7 cellular contexts compared by ENCODE assay signal in genomic region chr3:122678496-122678895, GRCh38. TPM values are rescaled to one million over a fixed set of nuclear protein-coding genes. Genes with fewer than 3 reads are reported as not detected.
A peak's percentile ranks its signal among the peaks of the same experiment; 100 is the strongest.
DNase-seq lines count a peak whose midpoint lies in the region; ATAC-seq and TF ChIP-seq lines count a peak whose summit lies in the region.

No MANE protein-coding gene starts in this region.

- H3K4me2 ChIP-seq in HCT116 (ENCODE audit: low read length) (no peak overlapping the region), PC-9 (peak overlapping the region; percentile 94; the same call in 1 of the 2 replicates)

- BruUV-seq in HCT116 (replicated peaks; lab: Mats Ljungman, UMichigan) (no TSS peak), PC-9 (replicated peaks; lab: Mats Ljungman, UMichigan) (no TSS peak)

- H3K36me3 ChIP-seq in HCT116 (ENCODE audit: control insufficient read depth in 1 of 2, insufficient read depth in 2 of 2, low read length in 2 of 2), result no peaks in the 10 kb centered on the region
- H3K36me3 ChIP-seq in PC-9 (ENCODE audit: low read depth), result no peaks in the 10 kb centered on the region
- no peaks in the 10 kb centered on the region for H3K36me3 ChIP-seq in skeletal muscle tissue (ENCODE audit: control insufficient read depth in 3 of 3, insufficient read depth in 3 of 3, low read length in 3 of 3)
- no peaks in the 10 kb centered on the region for H3K36me3 ChIP-seq in WERI-Rb-1

- no peak for TF ChIP-seq POLR2A in HCT116 (IDR thresholded peaks at IDR 0.05; ENCODE audit: borderline replicate concordance, extremely low read depth, insufficient read depth, insufficient read length)

- H3K27me3 ChIP-seq in HCT116 (ENCODE audit: insufficient read depth, low read length) (no peaks in the 10 kb centered on the region), PC-9 (ENCODE audit: insufficient read depth, low read depth) (no peaks in the 10 kb centered on the region), skeletal muscle tissue (ENCODE audit: control insufficient read depth in 3 of 3, insufficient read depth in 3 of 3, low read length in 3 of 3) (no peaks in the 10 kb centered on the region), WERI-Rb-1 (ENCODE audit: insufficient read depth, low read depth, severe bottlenecking) (no peaks in the 10 kb centered on the region)

- H3K27ac ChIP-seq in HCT116 (ENCODE audit: low read depth, low read length) (no peak overlapping the region), PC-9 (no peak overlapping the region), skeletal muscle tissue (ENCODE audit: low read depth, low read length) (no peak overlapping the region), WERI-Rb-1 (no peak overlapping the region)

- intact Hi-C loops in HCT116 (cut with micrococcal nuclease), result loop anchor here (2.0 to 5.0 kb wide), 3 partner anchors 220 to 1132 kb away; no protein-coding TSS in a partner anchor
- intact Hi-C loops in PC-9 (cut with micrococcal nuclease; ENCODE audit: unreplicated experiment), result no loop called here

- no peak overlapping the region for H3K9ac ChIP-seq in HCT116 (ENCODE audit: low read length)
- H3K9ac ChIP-seq in skeletal muscle tissue (ENCODE audit: low read depth in 1 of 3, low read length in 3 of 3), result no peak overlapping the region

- RAD21 ChIA-PET in HCT116 (lab: Charles Lee; ENCODE audit: low non-redundant PET in 1 of 2, low total read pairs in 2 of 2, uncharacterized antibody in 2 of 2, unreplicated experiment in 2 of 2), result interaction anchor here (0.7 to 1.8 kb wide), 2 partner anchors 9 to 221 kb away, joined by 3 to 6 read pairs; no protein-coding TSS in a partner anchor

- H3K4me3 ChIP-seq in HCT116 (replicated peaks in 1 of 2; ENCODE audit: low read depth in 1 of 2, low read length in 2 of 2) (no peak overlapping the region), PC-9 (no peak overlapping the region), skeletal muscle tissue (ENCODE audit: low read length in 3 of 3) (peak overlapping the region in 2 of 3 donors; percentile 83 to 86), WERI-Rb-1 (ENCODE audit: low read depth, low read length) (no peak overlapping the region)

- H3F3A ChIP-seq in PC-9 (ENCODE audit: insufficient read depth, low read depth), result peaks cover 14% of the 10 kb centered on the region; the same call in 1 of the 2 replicates

- H3K79me2 ChIP-seq in HCT116 (ENCODE audit: insufficient read depth, low read length) (peaks cover 7% of the 10 kb centered on the region; the same call in 1 of the 2 replicates), PC-9 (ENCODE audit: low read depth) (no peaks in the 10 kb centered on the region)

- H4K20me1 ChIP-seq in HCT116 (ENCODE audit: insufficient read depth) (no peaks in the 10 kb centered on the region), PC-9 (ENCODE audit: insufficient read depth) (no peaks in the 10 kb centered on the region)

- TF ChIP-seq CTCF in HCT116 (IDR thresholded peaks at IDR 0.05 in 2 of 3, conservative IDR thresholded peaks at IDR 0.05 in 1 of 3; ENCODE audit: borderline replicate concordance in 1 of 3, insufficient read depth in 1 of 3, low read depth in 2 of 3, low read length in 2 of 3) (no peak), PC-9 (conservative IDR thresholded peaks at IDR 0.05) (no peak), WERI-Rb-1 (IDR thresholded peaks at IDR 0.05; ENCODE audit: low read depth, low read length) (no peak)

- ATAC-seq in HCT116, result no peak
- ATAC-seq in GM21717 (IDR thresholded peaks at IDR 0.05; ENCODE audit: unreplicated experiment), result no peak

- H2AFZ ChIP-seq in HCT116 (ENCODE audit: low read depth, low read length, poor library complexity, severe bottlenecking) (peak overlapping the region; percentile 71), PC-9 (peak overlapping the region; percentile 78; the same call in 1 of the 2 replicates)

- CTCF ChIA-PET in HCT116 (lab: Charles Lee), result interaction anchor here (1.1 to 3.2 kb wide), 12 partner anchors 9 to 372 kb away, joined by 3 to 29 read pairs (median 7); partner anchors contain the start of genes DTX3L, FAM162A, KPNA1 and PARP9
- CTCF ChIA-PET in PC-9 (lab: Charles Lee), result interaction anchor here (0.6 to 1.9 kb wide), 6 partner anchors 90 to 286 kb away, joined by 3 to 6 read pairs (median 4); partner anchors contain the start of genes DTX3L and PARP9

- POLR2A ChIA-PET in HCT116 (lab: Charles Lee), result interaction anchor here (1.1 to 2.6 kb wide), 5 partner anchors 9 to 295 kb away, joined by 3 to 9 read pairs (median 9); partner anchors contain the start of genes DTX3L, FAM162A, MIX23 and PARP9
- POLR2A ChIA-PET in PC-9 (lab: Charles Lee; ENCODE audit: unreplicated experiment), result interaction anchor here (0.5 kb wide), 1 partner anchor 531 kb away, joined by 3 read pairs; no protein-coding TSS in a partner anchor

- H3K9me3 ChIP-seq in HCT116 (ENCODE audit: control insufficient read depth in 1 of 2, insufficient read depth in 1 of 2, low read depth in 1 of 2, low read length in 2 of 2) (no peaks in the 10 kb centered on the region), PC-9 (ENCODE audit: insufficient read depth, low read depth) (0 out of 2 replicates have a peak, but pooled peaks cover 6% of the 10 kb centered on the region), skeletal muscle tissue (ENCODE audit: control insufficient read depth in 3 of 3, low read length in 3 of 3) (no peaks in the 10 kb centered on the region), WERI-Rb-1 (ENCODE audit: severe bottlenecking) (no peaks in the 10 kb centered on the region)

- H3K4me1 ChIP-seq in HCT116 (ENCODE audit: control insufficient read depth in 1 of 2, insufficient read depth in 2 of 2, low read length in 2 of 2) (peaks cover 13 to 29% of the 10 kb centered on the region in 2 experiments; a peak in 3 of 4 replicates), PC-9 (replicated peaks; ENCODE audit: insufficient read depth) (peaks cover 24% of the 10 kb centered on the region), skeletal muscle tissue (ENCODE audit: control insufficient read depth in 3 of 3, insufficient read depth in 3 of 3, low read length in 3 of 3) (peaks cover 17 to 24% (median 22%) of the 10 kb centered on the region in 3 donors)

- TF ChIP-seq RAD21 in HCT116 (IDR thresholded peaks at IDR 0.05; ENCODE audit: low read depth), result no peak

- no peak for DNase-seq in HCT116 (ENCODE audit: low read depth, low spot score)
- DNase-seq in PC-9, result no peak
- peak; percentile 45 for DNase-seq in globus pallidus (ENCODE audit: low spot score)
- no peak for DNase-seq in WERI-Rb-1
- DNase-seq in T-helper 9 cell, result no peak

- no peaks in the 10 kb centered on the region for H3K9me2 ChIP-seq in HCT116 (ENCODE audit: insufficient read depth)
- no peaks in the 10 kb centered on the region for H3K9me2 ChIP-seq in PC-9 (ENCODE audit: insufficient read depth)

TF ChIP-seq in HCT116, 20 proteins besides CTCF, POLR2A, EP300 and RAD21:
- TF ChIP-seq MAX (IDR thresholded peaks at IDR 0.05), result no peak
- no peak for TF ChIP-seq ZBTB33 (IDR thresholded peaks at IDR 0.05; ENCODE audit: extremely low read depth, insufficient replicate concordance, low read length)
- TF ChIP-seq SP1 (IDR thresholded peaks at IDR 0.05; ENCODE audit: low read depth), result no peak
- no peak for TF ChIP-seq ZFX (IDR thresholded peaks at IDR 0.05)
- no peak for TF ChIP-seq REST (IDR thresholded peaks at IDR 0.05; ENCODE audit: low read depth)
- TF ChIP-seq JUND (IDR thresholded peaks at IDR 0.05), result no peak
- TF ChIP-seq SRF (IDR thresholded peaks at IDR 0.05; ENCODE audit: low read depth), result no peak

RNA-seq across cellular contexts. Expression of gene PARP14, which starts 2.1 kb away (rescaled TPM):
- total RNA-seq in HCT116 (2021; ENCODE audit: unreplicated experiment), result 12.2 TPM
- polyA plus RNA-seq in HCT116 (2012), result 4.6 and 4.8 TPM in 2 replicates
- total RNA-seq in PC-9 (2021), result 31.6 and 33.3 TPM in 2 replicates
- total RNA-seq in skeletal muscle tissue, result 21.9 TPM

Comparison
In these comparisons a context has a peak if more than half of its experiments do, and no peak if none do; other contexts are left out.
1. H3K4me3 ChIP-seq: peak in skeletal muscle tissue (2 of 3); none in HCT116 (0 of 2), PC-9 (single experiment) and WERI-Rb-1 (single experiment).